Comparison of ENCODE assay signal across 12 cellular contexts in the genomic region with DNA sequence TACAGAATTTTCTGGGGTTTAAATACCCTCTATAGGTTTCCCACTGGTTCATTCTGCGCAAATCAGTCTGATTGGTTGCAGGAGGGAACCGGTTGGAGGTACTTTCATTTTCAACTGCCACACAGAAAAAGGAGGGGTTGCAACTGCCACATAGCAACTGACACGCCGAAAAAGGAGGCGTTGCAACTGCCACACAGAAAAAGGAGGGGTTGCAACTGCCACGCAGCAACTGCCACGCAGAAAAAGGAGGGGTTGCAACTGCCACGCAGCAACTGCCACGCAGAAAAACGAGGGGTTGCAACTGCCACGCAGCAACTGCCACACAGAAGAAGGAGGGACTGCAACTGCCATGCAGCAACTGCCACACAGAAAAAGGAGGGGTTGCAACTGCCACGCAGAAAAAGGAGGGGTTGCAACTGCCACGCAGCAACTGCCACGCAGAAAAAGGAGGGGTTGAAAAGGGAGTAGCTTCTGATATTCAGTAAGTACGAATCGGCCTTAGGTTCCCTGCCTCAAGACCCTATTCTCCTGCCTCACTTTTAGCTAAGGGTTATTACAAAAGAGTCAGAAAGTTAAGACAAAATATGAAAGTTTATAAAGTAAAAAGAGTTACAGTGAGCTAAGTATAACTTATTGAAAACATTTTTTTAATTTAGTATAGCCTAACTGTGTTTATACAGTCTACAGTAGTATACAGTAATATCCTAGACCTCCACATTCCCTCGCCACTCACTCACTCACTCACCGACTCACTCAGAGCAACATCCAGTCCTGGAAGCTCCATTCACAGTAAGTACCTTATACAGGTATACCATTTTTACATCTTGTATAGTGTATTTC.
DNase-seq lines count a peak whose midpoint lies in the region; ATAC-seq and TF ChIP-seq lines count a peak whose summit lies in the region.
"Had no signal": no experiment of that assay in that cellular context is flagged by ENCODE, and none has a peak within 500 bp of the region (broad histone marks: within the 10 kb centered on the region; RNA-seq: fewer than 3 reads in every experiment).

No MANE protein-coding gene starts in this region.

- H4K20me1 ChIP-seq in SK-N-SH (ENCODE audit: insufficient read depth), result no peaks in the 10 kb centered on the region

- H3K79me2 ChIP-seq in SK-N-SH (ENCODE audit: insufficient read depth), result no peaks in the 10 kb centered on the region

- H3K4me3 ChIP-seq in right cardiac atrium (ENCODE audit: low read length), result peak overlapping the region; percentile 25
- H3K4me3 ChIP-seq in SK-N-SH (ENCODE audit: low read depth in 2 of 2, low read length in 1 of 2), result peak overlapping the region; percentile 34 to 44; a peak in 3 of 4 replicates
- no peak overlapping the region for H3K4me3 ChIP-seq in upper lobe of right lung
- H3K4me3 ChIP-seq: prostate gland had no signal

- WGBS in right cardiac atrium, result 82% methylated on average over 18 of the region's 18 CpGs
- WGBS in SK-N-SH (ENCODE audit: low lambda C conversion rate), result 47% methylated on average over 18 of the region's 18 CpGs

- H3K9ac ChIP-seq in SK-N-SH, result no peak overlapping the region

- POLR2A ChIA-PET in SK-N-SH (lab: Yijun Ruan, JAX), result no interaction called here

- DNase-seq in right cardiac atrium, result no peak
- DNase-seq in cardiac septum (ENCODE audit: low spot score), result no peak
- DNase-seq in NCI-H1092 (lab: John Stamatoyannopoulos, UW), result peak; percentile 74
- DNase-seq in SK-N-SH, result no peak
- DNase-seq in upper lobe of right lung, result peak; percentile 23
- no peak for DNase-seq in activated effector memory CD4-positive, alpha-beta T cell treated with anti-CD3 and anti-CD28 coated beads, Interleukin-2, amount 50 U/mL, for 16 hours
- DNase-seq in activated CD8-positive, alpha-beta memory T cell treated with anti-CD3 and anti-CD28 coated beads, Interleukin-2, amount 10 ng/mL, durations not matched to agents 7 days and 5 days, result no peak
- DNase-seq: foreskin melanocyte; stimulated activated naive B cell treated with anti-CD40 and anti-IgM and Interleukin-4, amounts not matched to agents 10 μg/mL and 1 μg/mL and 100 μg/mL, for 72 hours; T1000 had no signal

- H3K4me2 ChIP-seq in SK-N-SH, result peak overlapping the region; percentile 55; the same call in 1 of the 2 replicates

- H3K4me1 Mint-ChIP-seq in activated CD8-positive, alpha-beta memory T cell treated with anti-CD3 and anti-CD28 coated beads, Interleukin-2, amount 10 ng/mL, durations not matched to agents 7 days and 5 days, result no peaks in the 10 kb centered on the region
- H3K4me1 Mint-ChIP-seq: stimulated activated naive B cell treated with anti-CD40 and anti-IgM and Interleukin-4, amounts not matched to agents 10 μg/mL and 1 μg/mL and 100 μg/mL, for 72 hours had no signal

- H3K9me3 ChIP-seq in right cardiac atrium (ENCODE audit: control insufficient read depth, low read length), result no peaks in the 10 kb centered on the region
- no peaks in the 10 kb centered on the region for H3K9me3 ChIP-seq in SK-N-SH
- no peaks in the 10 kb centered on the region for H3K9me3 ChIP-seq in upper lobe of right lung
- H3K9me3 ChIP-seq: prostate gland had no signal

- no peaks in the 10 kb centered on the region for H3F3A ChIP-seq in SK-N-SH (replicated peaks; ENCODE audit: insufficient read depth)

- no peak overlapping the region for H3K27ac ChIP-seq in right cardiac atrium (ENCODE audit: low read length)
- H3K27ac ChIP-seq in SK-N-SH (ENCODE audit: low read depth in 2 of 2, low read length in 1 of 2), result no peak overlapping the region
- H3K27ac ChIP-seq in upper lobe of right lung, result no peak overlapping the region
- H3K27ac ChIP-seq: prostate gland had no signal

- H3K4me1 ChIP-seq in right cardiac atrium (ENCODE audit: control insufficient read depth, insufficient read depth, low read length) (no peaks in the 10 kb centered on the region), SK-N-SH (ENCODE audit: control insufficient read depth in 1 of 2, insufficient read depth in 2 of 2, low read depth in 1 of 2, low read length in 1 of 2) (no peaks in the 10 kb centered on the region), upper lobe of right lung (no peaks in the 10 kb centered on the region)
- H3K4me1 ChIP-seq: prostate gland had no signal

- TF ChIP-seq CTCF in SK-N-SH (IDR thresholded peaks at IDR 0.05), result no peak
- TF ChIP-seq CTCF in upper lobe of right lung (IDR thresholded peaks at IDR 0.05), result no peak

- no peaks in the 10 kb centered on the region for H3K27me3 Mint-ChIP-seq in activated CD8-positive, alpha-beta memory T cell treated with anti-CD3 and anti-CD28 coated beads, Interleukin-2, amount 10 ng/mL, durations not matched to agents 7 days and 5 days
- H3K27me3 Mint-ChIP-seq: stimulated activated naive B cell treated with anti-CD40 and anti-IgM and Interleukin-4, amounts not matched to agents 10 μg/mL and 1 μg/mL and 100 μg/mL, for 72 hours had no signal

- TF ChIP-seq EP300 in SK-N-SH (IDR thresholded peaks at IDR 0.05; ENCODE audit: borderline replicate concordance in 1 of 2, low read depth in 1 of 2, low read length in 1 of 2), result no peak

- H3K9me2 ChIP-seq in SK-N-SH, result no peaks in the 10 kb centered on the region

- H2AFZ ChIP-seq in SK-N-SH (ENCODE audit: low read depth), result no peak overlapping the region

- H3K9me3 Mint-ChIP-seq in activated CD8-positive, alpha-beta memory T cell treated with anti-CD3 and anti-CD28 coated beads, Interleukin-2, amount 10 ng/mL, durations not matched to agents 7 days and 5 days (ENCODE audit: low read depth), result peaks cover 4% of the 10 kb centered on the region

- TF ChIP-seq RAD21 in SK-N-SH (IDR thresholded peaks at IDR 0.05; ENCODE audit: low read length), result no peak

- intact Hi-C loops in right cardiac atrium (cut with DNase I), result no loop called here
- intact Hi-C loops in cardiac septum (cut with DNase I), result no loop called here
- intact Hi-C loops in upper lobe of right lung (cut with DNase I), result no loop called here

- CTCF ChIA-PET in SK-N-SH (lab: Yijun Ruan, JAX), result no interaction called here
- CTCF ChIA-PET in activated CD8-positive, alpha-beta memory T cell treated with anti-CD3 and anti-CD28 coated beads, Interleukin-2, amount 10 ng/mL, durations not matched to agents 7 days and 5 days (lab: Charles Lee), result no interaction called here

- H3K4me3 Mint-ChIP-seq in activated CD8-positive, alpha-beta memory T cell treated with anti-CD3 and anti-CD28 coated beads, Interleukin-2, amount 10 ng/mL, durations not matched to agents 7 days and 5 days, result no peak overlapping the region
- H3K4me3 Mint-ChIP-seq: stimulated activated naive B cell treated with anti-CD40 and anti-IgM and Interleukin-4, amounts not matched to agents 10 μg/mL and 1 μg/mL and 100 μg/mL, for 72 hours had no signal

- H3K36me3 ChIP-seq in SK-N-SH (replicated peaks in 1 of 2; ENCODE audit: control insufficient read depth in 1 of 2, insufficient read depth in 2 of 2, low read length in 1 of 2), result no peaks in the 10 kb centered on the region
- no peaks in the 10 kb centered on the region for H3K36me3 ChIP-seq in upper lobe of right lung
- H3K36me3 ChIP-seq: prostate gland had no signal

- no peak overlapping the region for H3K27ac Mint-ChIP-seq in activated CD8-positive, alpha-beta memory T cell treated with anti-CD3 and anti-CD28 coated beads, Interleukin-2, amount 10 ng/mL, durations not matched to agents 7 days and 5 days
- H3K27ac Mint-ChIP-seq: stimulated activated naive B cell treated with anti-CD40 and anti-IgM and Interleukin-4, amounts not matched to agents 10 μg/mL and 1 μg/mL and 100 μg/mL, for 72 hours had no signal

- H3K36me3 Mint-ChIP-seq in activated CD8-positive, alpha-beta memory T cell treated with anti-CD3 and anti-CD28 coated beads, Interleukin-2, amount 10 ng/mL, durations not matched to agents 7 days and 5 days, result no peaks in the 10 kb centered on the region
- H3K36me3 Mint-ChIP-seq: stimulated activated naive B cell treated with anti-CD40 and anti-IgM and Interleukin-4, amounts not matched to agents 10 μg/mL and 1 μg/mL and 100 μg/mL, for 72 hours had no signal

- ATAC-seq in right cardiac atrium (no peak), upper lobe of right lung (no peak), HG03039 (IDR thresholded peaks at IDR 0.05; ENCODE audit: unreplicated experiment) (no peak)
- ATAC-seq in activated CD8-positive, alpha-beta memory T cell treated with anti-CD3 and anti-CD28 coated beads, Interleukin-2, amount 10 ng/mL, durations not matched to agents 7 days and 5 days, result no peak
- ATAC-seq: stimulated activated naive B cell treated with anti-CD40 and anti-IgM and Interleukin-4, amounts not matched to agents 10 μg/mL and 1 μg/mL and 100 μg/mL, for 72 hours had no signal

- H3K27me3 ChIP-seq in right cardiac atrium (ENCODE audit: control insufficient read depth, insufficient read depth) (no peaks in the 10 kb centered on the region), SK-N-SH (ENCODE audit: insufficient read depth) (no peaks in the 10 kb centered on the region), upper lobe of right lung (no peaks in the 10 kb centered on the region)

TF ChIP-seq in SK-N-SH, 30 proteins besides CTCF, POLR2A, EP300 and RAD21:
- TF ChIP-seq RFX5 (IDR thresholded peaks at IDR 0.05; ENCODE audit: low read length) (peak; percentile 32; the same call in 1 of the 2 replicates), ELF1 (IDR thresholded peaks at IDR 0.05) (no peak)
- TF ChIP-seq, protein P1, sequence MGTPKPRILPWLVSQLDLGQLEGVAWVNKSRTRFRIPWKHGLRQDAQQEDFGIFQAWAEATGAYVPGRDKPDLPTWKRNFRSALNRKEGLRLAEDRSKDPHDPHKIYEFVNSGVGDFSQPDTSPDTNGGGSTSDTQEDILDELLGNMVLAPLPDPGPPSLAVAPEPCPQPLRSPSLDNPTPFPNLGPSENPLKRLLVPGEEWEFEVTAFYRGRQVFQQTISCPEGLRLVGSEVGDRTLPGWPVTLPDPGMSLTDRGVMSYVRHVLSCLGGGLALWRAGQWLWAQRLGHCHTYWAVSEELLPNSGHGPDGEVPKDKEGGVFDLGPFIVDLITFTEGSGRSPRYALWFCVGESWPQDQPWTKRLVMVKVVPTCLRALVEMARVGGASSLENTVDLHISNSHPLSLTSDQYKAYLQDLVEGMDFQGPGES (IDR thresholded peaks at IDR 0.05; ENCODE audit: low read depth, low read length), result no peak

Comparison
In these comparisons a context has a peak if more than half of its experiments do, and no peak if none do; other contexts are left out.
1. DNase-seq: peak in NCI-H1092 (single experiment) and upper lobe of right lung (single experiment); none in right cardiac atrium (0 of 3), cardiac septum (single experiment), SK-N-SH (single experiment), activated effector memory CD4-positive, alpha-beta T cell treated with anti-CD3 and anti-CD28 coated beads, Interleukin-2, amount 50 U/mL, for 16 hours (single experiment) and activated CD8-positive, alpha-beta memory T cell treated with anti-CD3 and anti-CD28 coated beads, Interleukin-2, amount 10 ng/mL, durations not matched to agents 7 days and 5 days (single experiment).